Comparison of ENCODE assay signal across 19 cellular contexts in genomic region chr16:64250866-64251265, GRCh38.
DNase-seq lines count a peak whose midpoint lies in the region; ATAC-seq and TF ChIP-seq lines count a peak whose summit lies in the region.
"Had no signal": no experiment of that assay in that cellular context is flagged by ENCODE, and none has a peak within 500 bp of the region (broad histone marks: within the 10 kb centered on the region; RNA-seq: fewer than 3 reads in every experiment).

No MANE protein-coding gene starts in this region.

- no peaks in the 10 kb centered on the region for H3K36me3 ChIP-seq in smooth muscle cell (ENCODE audit: low read depth)
- H3K36me3 ChIP-seq: colonic mucosa had no signal

- H3K9ac ChIP-seq in smooth muscle cell (ENCODE audit: low read depth): no peak overlapping the region

- H3K27me3 ChIP-seq in smooth muscle cell (ENCODE audit: low read depth): no peaks in the 10 kb centered on the region
- H3K27me3 ChIP-seq: colonic mucosa had no signal

- H3K4me1 Mint-ChIP-seq in HFFc6 (ENCODE audit: low read depth): peaks cover 21% of the 10 kb centered on the region
- H3K4me1 Mint-ChIP-seq: activated naive CD4-positive, alpha-beta T cell treated with anti-CD3 and anti-CD28 coated beads, Interleukin-2, amount 50 U/mL, for 24 hours; nephron progenitor cell; stimulated activated effector memory CD8-positive, alpha-beta T cell treated with anti-CD3 and anti-CD28 coated beads, Interleukin-12 subunit alpha, Interleukin-12 subunit beta, amount 100 ng/mL, for 72 hours had no signal

- ATAC-seq in sciatic nerve: peak; percentile 60
- ATAC-seq: esophagus mucosa; HCT116; stimulated activated effector memory CD8-positive, alpha-beta T cell treated with anti-CD3 and anti-CD28 coated beads, Interleukin-12 subunit alpha, Interleukin-12 subunit beta, amount 100 ng/mL, for 72 hours had no signal

- no peaks in the 10 kb centered on the region for H3K9me3 ChIP-seq in smooth muscle cell (replicated peaks; ENCODE audit: low read depth)
- H3K9me3 ChIP-seq: colonic mucosa had no signal

- TF ChIP-seq CTCF in HFFc6 (IDR thresholded peaks at IDR 0.05) (no peak), smooth muscle cell (IDR thresholded peaks at IDR 0.05; ENCODE audit: borderline replicate concordance, insufficient read depth, poor library complexity, severe bottlenecking) (no peak)

- H3F3A ChIP-seq in smooth muscle cell (ENCODE audit: low read depth): no peaks in the 10 kb centered on the region

- H3K27ac Mint-ChIP-seq in HFFc6: no peak overlapping the region
- H3K27ac Mint-ChIP-seq: activated naive CD4-positive, alpha-beta T cell treated with anti-CD3 and anti-CD28 coated beads, Interleukin-2, amount 50 U/mL, for 24 hours; nephron progenitor cell; stimulated activated effector memory CD8-positive, alpha-beta T cell treated with anti-CD3 and anti-CD28 coated beads, Interleukin-12 subunit alpha, Interleukin-12 subunit beta, amount 100 ng/mL, for 72 hours had no signal

- no peaks in the 10 kb centered on the region for H3K9me3 Mint-ChIP-seq in HFFc6
- H3K9me3 Mint-ChIP-seq: nephron progenitor cell had no signal

- DNase-seq in HFFc6: peak; percentile 27
- DNase-seq in amniotic epithelial cell (ENCODE audit: low read depth): peak; percentile 1
- DNase-seq in head of caudate nucleus: peak in 26 of 42 donors; percentile 3 to 71 (median 34)
- no peak for DNase-seq in sciatic nerve (ENCODE audit: low spot score)
- no peak for DNase-seq in smooth muscle cell (lab: John Stamatoyannopoulos, UW; ENCODE audit: unreplicated experiment)
- DNase-seq in RPMI8226: no peak
- no peak for DNase-seq in stimulated activated CD4-positive, alpha-beta T cell treated with anti-CD3 and anti-CD28 coated beads, Interleukin-15, amount 100 ng/mL, for 24 hours
- DNase-seq: activated CD4-positive, alpha-beta T cell treated with anti-CD3 and anti-CD28 coated beads for 48 hours; activated T-cell treated with anti-CD3 and anti-CD28 coated beads for 4 hours; colonic mucosa; DMS153; NCI-H1105; nephron progenitor cell; SHP77; T-helper 9 cell had no signal

- H3K4me3 ChIP-seq in smooth muscle cell: no peak overlapping the region
- H3K4me3 ChIP-seq: colonic mucosa had no signal

- intact Hi-C loops in head of caudate nucleus (cut with DNase I) (no loop called here), sciatic nerve (cut with DNase I) (no loop called here)

- H3K4me2 ChIP-seq in smooth muscle cell: no peak overlapping the region

- no peak overlapping the region for H2AFZ ChIP-seq in smooth muscle cell (ENCODE audit: low read depth)

- H3K36me3 Mint-ChIP-seq in HFFc6 (ENCODE audit: low read depth): no peaks in the 10 kb centered on the region
- H3K36me3 Mint-ChIP-seq: activated naive CD4-positive, alpha-beta T cell treated with anti-CD3 and anti-CD28 coated beads, Interleukin-2, amount 50 U/mL, for 24 hours; stimulated activated effector memory CD8-positive, alpha-beta T cell treated with anti-CD3 and anti-CD28 coated beads, Interleukin-12 subunit alpha, Interleukin-12 subunit beta, amount 100 ng/mL, for 72 hours had no signal

- WGBS in smooth muscle cell (ENCODE audit: low lambda C conversion rate): 100% methylated on average over 1 of the region's 1 CpG

- H3K79me2 ChIP-seq in smooth muscle cell (ENCODE audit: low read depth): no peaks in the 10 kb centered on the region

- no peak overlapping the region for H3K27ac ChIP-seq in smooth muscle cell (ENCODE audit: low read depth)
- H3K27ac ChIP-seq: colonic mucosa had no signal

- H3K27me3 Mint-ChIP-seq in HFFc6 (ENCODE audit: insufficient read depth): no peaks in the 10 kb centered on the region
- H3K27me3 Mint-ChIP-seq: activated naive CD4-positive, alpha-beta T cell treated with anti-CD3 and anti-CD28 coated beads, Interleukin-2, amount 50 U/mL, for 24 hours had no signal

- no peaks in the 10 kb centered on the region for H3K4me1 ChIP-seq in smooth muscle cell (ENCODE audit: low read depth)
- H3K4me1 ChIP-seq: colonic mucosa had no signal

- no peaks in the 10 kb centered on the region for H4K20me1 ChIP-seq in smooth muscle cell (ENCODE audit: low read depth)

- H3K4me3 Mint-ChIP-seq in HFFc6: no peak overlapping the region
- H3K4me3 Mint-ChIP-seq: activated naive CD4-positive, alpha-beta T cell treated with anti-CD3 and anti-CD28 coated beads, Interleukin-2, amount 50 U/mL, for 24 hours; nephron progenitor cell; stimulated activated effector memory CD8-positive, alpha-beta T cell treated with anti-CD3 and anti-CD28 coated beads, Interleukin-12 subunit alpha, Interleukin-12 subunit beta, amount 100 ng/mL, for 72 hours had no signal

Comparison
In these comparisons a context has a peak if more than half of its experiments do, and no peak if none do; other contexts are left out.
1. DNase-seq: peak in HFFc6 (single experiment), amniotic epithelial cell (single experiment) and head of caudate nucleus (26 of 42); none in sciatic nerve (single experiment), smooth muscle cell (single experiment), RPMI8226 (single experiment) and stimulated activated CD4-positive, alpha-beta T cell treated with anti-CD3 and anti-CD28 coated beads, Interleukin-15, amount 100 ng/mL, for 24 hours (single experiment).